ENCODE assay signal across 1 cellular context in genomic region chr2:135004005-135004746, GRCh38.
TF ChIP-seq lines count a peak whose summit lies in the region.

No MANE protein-coding gene starts in this region.

TF ChIP-seq in K562, 482 proteins besides CTCF, POLR2A, EP300 and RAD21 (continued from another document and continues in another):
- TF ChIP-seq SMAD3 (CRISPR knock-in tag; conservative IDR thresholded peaks at IDR 0.05), result no peak
- no peak for TF ChIP-seq IRF1 (CRISPR knock-in tag; IDR thresholded peaks at IDR 0.05; ENCODE audit: borderline replicate concordance)
- TF ChIP-seq MTA3 (IDR thresholded peaks at IDR 0.05; ENCODE audit: borderline replicate concordance), result no peak
- TF ChIP-seq DIDO1 (tag; IDR thresholded peaks at IDR 0.05; ENCODE audit: low read depth), result no peak
- no peak for TF ChIP-seq PHF21A (IDR thresholded peaks at IDR 0.05; ENCODE audit: borderline replicate concordance, low read depth)
- no peak for TF ChIP-seq GATAD2B (IDR thresholded peaks at IDR 0.05; ENCODE audit: borderline replicate concordance)
- no peak for TF ChIP-seq ZNF57 (CRISPR knock-in tag; IDR thresholded peaks at IDR 0.05)
- TF ChIP-seq KLF1 (tag; IDR thresholded peaks at IDR 0.05), result no peak
- no peak for TF ChIP-seq NELFE (IDR thresholded peaks at IDR 0.05; ENCODE audit: insufficient read depth, insufficient read length)
- no peak for TF ChIP-seq CBX1 (IDR thresholded peaks at IDR 0.05; ENCODE audit: low read depth)
- TF ChIP-seq JUND (IDR thresholded peaks at IDR 0.05; ENCODE audit: borderline replicate concordance, low read depth, low read length), result 0 out of 2 replicates have a peak, but pooled peaks have one; percentile 5
- TF ChIP-seq JUND (tag; IDR thresholded peaks at IDR 0.05; ENCODE audit: borderline replicate concordance, low read depth, low read length), result no peak
- peak; percentile 17; the same call in 1 of the 2 replicates for TF ChIP-seq GATA2 (CRISPR knock-in tag; IDR thresholded peaks at IDR 0.05)
- no peak for TF ChIP-seq AFF1 (IDR thresholded peaks at IDR 0.05; ENCODE audit: low read depth in 1 of 2, partially characterized antibody in 2 of 2)
- no peak for TF ChIP-seq POLR3A (IDR thresholded peaks at IDR 0.05; ENCODE audit: borderline replicate concordance, extremely low read depth, insufficient read depth, insufficient read length)
- no peak for TF ChIP-seq NFYB (IDR thresholded peaks at IDR 0.05; ENCODE audit: extremely low read depth, insufficient read length)
- TF ChIP-seq UBTF (IDR thresholded peaks at IDR 0.05; ENCODE audit: borderline replicate concordance in 1 of 2, low read depth in 2 of 2, low read length in 2 of 2), result no peak
- TF ChIP-seq SRF (CRISPR knock-in tag; IDR thresholded peaks at IDR 0.05), result no peak
- TF ChIP-seq ESRRB (CRISPR knock-in tag; IDR thresholded peaks at IDR 0.05; ENCODE audit: borderline replicate concordance), result no peak
- TF ChIP-seq ZNF121 (CRISPR knock-in tag; conservative IDR thresholded peaks at IDR 0.05), result no peak
- TF ChIP-seq ESRRA (IDR thresholded peaks at IDR 0.05; ENCODE audit: borderline replicate concordance, low read depth), result no peak
- no peak for TF ChIP-seq ZNF184 (CRISPR knock-in tag; IDR thresholded peaks at IDR 0.05)
- TF ChIP-seq ZC3H11A (IDR thresholded peaks at IDR 0.05; ENCODE audit: low read depth, low read length), result no peak
- TF ChIP-seq HDAC1 (IDR thresholded peaks at IDR 0.05), result no peak
- no peak for TF ChIP-seq FOXP4 (CRISPR knock-in tag; IDR thresholded peaks at IDR 0.05; ENCODE audit: borderline replicate concordance)
- TF ChIP-seq LCOR (CRISPR knock-in tag; IDR thresholded peaks at IDR 0.05), result 0 out of 2 replicates have a peak, but pooled peaks have one; percentile 33
- no peak for TF ChIP-seq ZNF280B (CRISPR knock-in tag; IDR thresholded peaks at IDR 0.05)
- TF ChIP-seq SRSF9 (IDR thresholded peaks at IDR 0.05; ENCODE audit: borderline replicate concordance, low read depth, low read length), result no peak
- TF ChIP-seq SAP30 (IDR thresholded peaks at IDR 0.05; ENCODE audit: borderline replicate concordance, insufficient read depth, low read depth, low read length, poor library complexity, severe bottlenecking), result no peak
- no peak for TF ChIP-seq ZKSCAN3 (CRISPR knock-in tag; IDR thresholded peaks at IDR 0.05)
- TF ChIP-seq ZNF354B (CRISPR knock-in tag; IDR thresholded peaks at IDR 0.05), result no peak
- TF ChIP-seq NRF1 (conservative IDR thresholded peaks at IDR 0.05 in 1 of 2, IDR thresholded peaks at IDR 0.05 in 1 of 2), result no peak
- no peak for TF ChIP-seq ZBTB17 (CRISPR knock-in tag; IDR thresholded peaks at IDR 0.05)
- no peak for TF ChIP-seq WHSC1 (IDR thresholded peaks at IDR 0.05; ENCODE audit: low read length)
- no peak for TF ChIP-seq BRF2 (IDR thresholded peaks at IDR 0.05; ENCODE audit: borderline replicate concordance, insufficient read depth, insufficient read length)
- no peak for TF ChIP-seq LEF1 (IDR thresholded peaks at IDR 0.05)
- TF ChIP-seq, protein P1, sequence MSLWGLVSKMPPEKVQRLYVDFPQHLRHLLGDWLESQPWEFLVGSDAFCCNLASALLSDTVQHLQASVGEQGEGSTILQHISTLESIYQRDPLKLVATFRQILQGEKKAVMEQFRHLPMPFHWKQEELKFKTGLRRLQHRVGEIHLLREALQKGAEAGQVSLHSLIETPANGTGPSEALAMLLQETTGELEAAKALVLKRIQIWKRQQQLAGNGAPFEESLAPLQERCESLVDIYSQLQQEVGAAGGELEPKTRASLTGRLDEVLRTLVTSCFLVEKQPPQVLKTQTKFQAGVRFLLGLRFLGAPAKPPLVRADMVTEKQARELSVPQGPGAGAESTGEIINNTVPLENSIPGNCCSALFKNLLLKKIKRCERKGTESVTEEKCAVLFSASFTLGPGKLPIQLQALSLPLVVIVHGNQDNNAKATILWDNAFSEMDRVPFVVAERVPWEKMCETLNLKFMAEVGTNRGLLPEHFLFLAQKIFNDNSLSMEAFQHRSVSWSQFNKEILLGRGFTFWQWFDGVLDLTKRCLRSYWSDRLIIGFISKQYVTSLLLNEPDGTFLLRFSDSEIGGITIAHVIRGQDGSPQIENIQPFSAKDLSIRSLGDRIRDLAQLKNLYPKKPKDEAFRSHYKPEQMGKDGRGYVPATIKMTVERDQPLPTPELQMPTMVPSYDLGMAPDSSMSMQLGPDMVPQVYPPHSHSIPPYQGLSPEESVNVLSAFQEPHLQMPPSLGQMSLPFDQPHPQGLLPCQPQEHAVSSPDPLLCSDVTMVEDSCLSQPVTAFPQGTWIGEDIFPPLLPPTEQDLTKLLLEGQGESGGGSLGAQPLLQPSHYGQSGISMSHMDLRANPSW (CRISPR knock-in tag; IDR thresholded peaks at IDR 0.05), result no peak
- TF ChIP-seq STAT5A (IDR thresholded peaks at IDR 0.05; ENCODE audit: borderline replicate concordance, low read length), result no peak
- TF ChIP-seq MAZ (CRISPR knock-in tag; conservative IDR thresholded peaks at IDR 0.05 in 1 of 2, IDR thresholded peaks at IDR 0.05 in 1 of 2), result 0 out of 4 replicates have a peak, but pooled peaks of 1 of the 2 experiments have one; percentile 36
- TF ChIP-seq ZNF224 (CRISPR knock-in tag; IDR thresholded peaks at IDR 0.05), result no peak
- TF ChIP-seq PHB2 (IDR thresholded peaks at IDR 0.05; ENCODE audit: low read depth), result no peak
- TF ChIP-seq ZNF274 (IDR thresholded peaks at IDR 0.05; ENCODE audit: borderline replicate concordance, low read depth, low read length), result no peak
- no peak for TF ChIP-seq E2F5 (CRISPR knock-in tag; IDR thresholded peaks at IDR 0.05)
- no peak for TF ChIP-seq NFIX (CRISPR knock-in tag; IDR thresholded peaks at IDR 0.05; ENCODE audit: low read depth)
- TF ChIP-seq, protein P2, sequence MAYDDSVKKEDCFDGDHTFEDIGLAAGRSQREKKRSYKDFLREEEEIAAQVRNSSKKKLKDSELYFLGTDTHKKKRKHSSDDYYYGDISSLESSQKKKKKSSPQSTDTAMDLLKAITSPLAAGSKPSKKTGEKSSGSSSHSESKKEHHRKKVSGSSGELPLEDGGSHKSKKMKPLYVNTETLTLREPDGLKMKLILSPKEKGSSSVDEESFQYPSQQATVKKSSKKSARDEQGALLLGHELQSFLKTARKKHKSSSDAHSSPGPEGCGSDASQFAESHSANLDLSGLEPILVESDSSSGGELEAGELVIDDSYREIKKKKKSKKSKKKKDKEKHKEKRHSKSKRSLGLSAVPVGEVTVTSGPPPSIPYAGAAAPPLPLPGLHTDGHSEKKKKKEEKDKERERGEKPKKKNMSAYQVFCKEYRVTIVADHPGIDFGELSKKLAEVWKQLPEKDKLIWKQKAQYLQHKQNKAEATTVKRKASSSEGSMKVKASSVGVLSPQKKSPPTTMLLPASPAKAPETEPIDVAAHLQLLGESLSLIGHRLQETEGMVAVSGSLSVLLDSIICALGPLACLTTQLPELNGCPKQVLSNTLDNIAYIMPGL (CRISPR knock-in tag; IDR thresholded peaks at IDR 0.05), result no peak
- TF ChIP-seq KLF6 (CRISPR knock-in tag; IDR thresholded peaks at IDR 0.05; ENCODE audit: borderline replicate concordance), result no peak
- TF ChIP-seq, protein P3, sequence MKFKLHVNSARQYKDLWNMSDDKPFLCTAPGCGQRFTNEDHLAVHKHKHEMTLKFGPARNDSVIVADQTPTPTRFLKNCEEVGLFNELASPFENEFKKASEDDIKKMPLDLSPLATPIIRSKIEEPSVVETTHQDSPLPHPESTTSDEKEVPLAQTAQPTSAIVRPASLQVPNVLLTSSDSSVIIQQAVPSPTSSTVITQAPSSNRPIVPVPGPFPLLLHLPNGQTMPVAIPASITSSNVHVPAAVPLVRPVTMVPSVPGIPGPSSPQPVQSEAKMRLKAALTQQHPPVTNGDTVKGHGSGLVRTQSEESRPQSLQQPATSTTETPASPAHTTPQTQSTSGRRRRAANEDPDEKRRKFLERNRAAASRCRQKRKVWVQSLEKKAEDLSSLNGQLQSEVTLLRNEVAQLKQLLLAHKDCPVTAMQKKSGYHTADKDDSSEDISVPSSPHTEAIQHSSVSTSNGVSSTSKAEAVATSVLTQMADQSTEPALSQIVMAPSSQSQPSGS (CRISPR knock-in tag; IDR thresholded peaks at IDR 0.05), result no peak
- TF ChIP-seq ILF3 (IDR thresholded peaks at IDR 0.05; ENCODE audit: borderline replicate concordance), result no peak
